Comparison of ENCODE assay signal across 15 cellular contexts in genomic region chr16:17334096-17334495, GRCh38.
DNase-seq lines count a peak whose midpoint lies in the region; ATAC-seq and TF ChIP-seq lines count a peak whose summit lies in the region.
"Had no signal": no experiment of that assay in that cellular context is flagged by ENCODE, and none has a peak within 500 bp of the region (broad histone marks: within the 10 kb centered on the region; RNA-seq: fewer than 3 reads in every experiment).

No MANE protein-coding gene starts in this region.

- no peaks in the 10 kb centered on the region for H3K27me3 ChIP-seq in BLaER1 treated with 17β-estradiol and CSF1 and Interleukin-3, amounts not matched to agents 10 nM and 100 nM
- H3K27me3 ChIP-seq in psoas muscle (ENCODE audit: insufficient read depth in 3 of 3, low read length in 2 of 3) (no peaks in the 10 kb centered on the region), A673 (replicated peaks; ENCODE audit: insufficient read depth, low read depth, low read length, poor library complexity) (no peaks in the 10 kb centered on the region)

- H3K4me3 ChIP-seq in BLaER1 treated with 17β-estradiol and CSF1 and Interleukin-3, amounts not matched to agents 10 nM and 100 nM, result no peak overlapping the region
- no peak overlapping the region for H3K4me3 ChIP-seq in NB4 (ENCODE audit: low read depth, low read length)
- H3K4me3 ChIP-seq in psoas muscle, result no peak overlapping the region
- H3K4me3 ChIP-seq in A673 (ENCODE audit: low read depth, low read length, poor library complexity, severe bottlenecking), result no peak overlapping the region
- H3K4me3 ChIP-seq: K562 had no signal

- peaks cover 0 to 47% (median 15%) of the 10 kb centered on the region in 11 experiments; a peak in 12 of 22 replicates for H3K36me3 ChIP-seq in BLaER1 treated with 17β-estradiol and CSF1 and Interleukin-3, amounts not matched to agents 10 nM and 100 nM
- H3K36me3 ChIP-seq in psoas muscle (ENCODE audit: insufficient read depth in 1 of 2, low read depth in 1 of 2) (no peaks in the 10 kb centered on the region), A673 (ENCODE audit: insufficient read depth, low read length, poor library complexity, severe bottlenecking) (no peaks in the 10 kb centered on the region)

- CTCF ChIA-PET in A673 (lab: Charles Lee), result no interaction called here

- WGBS in psoas muscle, 3 donors, result 41 to 55% (median 46%) methylated on average over 5 of the region's 5 CpGs

- H3K9ac ChIP-seq in BLaER1 treated with 17β-estradiol and CSF1 and Interleukin-3, amounts not matched to agents 10 nM and 100 nM, result no peak overlapping the region

- H3K4me1 ChIP-seq in BLaER1 treated with 17β-estradiol and CSF1 and Interleukin-3, amounts not matched to agents 10 nM and 100 nM, result peaks cover 20 to 67% (median 51%) of the 10 kb centered on the region in 10 experiments
- H3K4me1 ChIP-seq in psoas muscle (peaks cover 4% of the 10 kb centered on the region), A673 (ENCODE audit: insufficient read depth, low read length, poor library complexity, severe bottlenecking) (no peaks in the 10 kb centered on the region)

- H3K27ac ChIP-seq in BLaER1 treated with 17β-estradiol and CSF1 and Interleukin-3, amounts not matched to agents 10 nM and 100 nM, result peak overlapping the region in 8 of 11 experiments; percentile 6 to 93 (median 37); a peak in 10 of 22 replicates
- H3K27ac ChIP-seq in psoas muscle (no peak overlapping the region), A673 (ENCODE audit: low read depth, low read length, poor library complexity, severe bottlenecking) (no peak overlapping the region)

- POLR2A ChIA-PET in A673 (lab: Charles Lee; ENCODE audit: low non-redundant PET), result no interaction called here

- intact Hi-C loops in psoas muscle (cut with DNase I), result no loop called here
- intact Hi-C loops in A673 (cut with micrococcal nuclease; ENCODE audit: unreplicated experiment), result no loop called here

- peak in 3 of 4 donors; percentile 70 to 81 (median 71) for ATAC-seq in psoas muscle
- ATAC-seq: K562, SK-N-SH treated with all-trans-retinoic acid at 6 μM for 48 hours had no signal

- no peaks in the 10 kb centered on the region; a peak in 1 of 22 replicates for H4K20me1 ChIP-seq in BLaER1 treated with 17β-estradiol and CSF1 and Interleukin-3, amounts not matched to agents 10 nM and 100 nM

- TF ChIP-seq CTCF in NB4 (IDR thresholded peaks at IDR 0.05; ENCODE audit: low read depth, low read length), result no peak
- TF ChIP-seq CTCF in psoas muscle (IDR thresholded peaks at IDR 0.05), result no peak
- TF ChIP-seq CTCF in A673 (conservative IDR thresholded peaks at IDR 0.05; ENCODE audit: low read depth, low read length), result no peak

- peak; percentile 44 for DNase-seq in NB4 (ENCODE audit: low read depth)
- peak; percentile 42 for DNase-seq in fibroblast of gingiva (ENCODE audit: low read depth)
- no peak for DNase-seq in psoas muscle
- no peak for DNase-seq in central memory CD4-positive, alpha-beta T cell
- no peak for DNase-seq in retina
- DNase-seq in stimulated activated CD4-positive, alpha-beta T cell treated with anti-CD3 and anti-CD28 coated beads, Interleukin-2, amount 100 ng/mL, for 24 hours, result no peak
- no peak for DNase-seq in A673 (ENCODE audit: low spot score)
- DNase-seq: activated CD4-positive, alpha-beta T cell treated with anti-CD3 and anti-CD28 coated beads, Interleukin-2, amount 10 ng/mL, durations not matched to agents 24 days and 14 days; activated naive CD4-positive, alpha-beta T cell treated with anti-CD3 and anti-CD28 coated beads, Interleukin-2, amount 50 U/mL, for 16 hours; kidney glomerular epithelial cell; NCI-H446 treated with DMSO at 0.1 percent for 48 hours; occipital lobe had no signal

- no TSS peak for BruUV-seq in A673 (replicated peaks; lab: Mats Ljungman, UMichigan)

- no peaks in the 10 kb centered on the region for H3K9me3 ChIP-seq in BLaER1 treated with 17β-estradiol and CSF1 and Interleukin-3, amounts not matched to agents 10 nM and 100 nM (replicated peaks in 1 of 11)
- H3K9me3 ChIP-seq in psoas muscle, result no peaks in the 10 kb centered on the region
- no peaks in the 10 kb centered on the region for H3K9me3 ChIP-seq in A673 (ENCODE audit: low read depth, low read length, poor library complexity, severe bottlenecking)

- peak overlapping the region; percentile 1 to 66 (median 51); a peak in 15 of 22 replicates for H3K4me2 ChIP-seq in BLaER1 treated with 17β-estradiol and CSF1 and Interleukin-3, amounts not matched to agents 10 nM and 100 nM

- no peak for TF ChIP-seq POLR2A in NB4 (IDR thresholded peaks at IDR 0.05; ENCODE audit: extremely low read depth, insufficient read length)

Comparison
In these comparisons a context has a peak if more than half of its experiments do, and no peak if none do; other contexts are left out.
1. H3K27ac ChIP-seq: peak in BLaER1 treated with 17β-estradiol and CSF1 and Interleukin-3, amounts not matched to agents 10 nM and 100 nM (8 of 11); none in psoas muscle (single experiment) and A673 (single experiment).
2. DNase-seq: peak in NB4 (single experiment) and fibroblast of gingiva (single experiment); none in psoas muscle (0 of 2), central memory CD4-positive, alpha-beta T cell (single experiment), retina (single experiment), stimulated activated CD4-positive, alpha-beta T cell treated with anti-CD3 and anti-CD28 coated beads, Interleukin-2, amount 100 ng/mL, for 24 hours (0 of 2) and A673 (single experiment).